In genomic region chr3:23916886-23917815, GRCh38 we compare ENCODE assay signal across 8 cellular contexts. TPM values are rescaled to one million over a fixed set of nuclear protein-coding genes. Genes with fewer than 3 reads are reported as not detected.
DNase-seq lines count a peak whose midpoint lies in the region; ATAC-seq and TF ChIP-seq lines count a peak whose summit lies in the region.

NKIRAS1 (minus strand) TSS chr3:23916990; CDS start chr3:23910904, 6,086 bp downstream.
RPL15 (plus strand) TSS chr3:23917132; CDS start chr3:23917860, 728 bp downstream.

- intact Hi-C loops in stomach (cut with DNase I; ENCODE audit: low total_unique reads): no loop called here

- peak within 1 kb of the TSS; percentile 84 for H2AFZ ChIP-seq in neural cell (ENCODE audit: low read depth, low read length)

- H3K4me3 ChIP-seq in RWPE2 (ENCODE audit: severe bottlenecking) (peak within 1 kb of the TSS; percentile 64), neural cell (ENCODE audit: low read length) (peak within 1 kb of the TSS; percentile 89), stomach (peak within 1 kb of the TSS; percentile 79 to 98 (median 85))

- H3K9ac ChIP-seq in neural cell (ENCODE audit: low read length): peak within 1 kb of the TSS; percentile 97

- peak; percentile 53 for TF ChIP-seq RAD21 in neural cell (conservative IDR thresholded peaks at IDR 0.05)

- H3K79me2 ChIP-seq in neural cell (replicated peaks; ENCODE audit: insufficient read depth, low read length): peaks cover 47% of the 10 kb centered on the region

- DNase-seq in ELR (ENCODE audit: low read depth) (peak; percentile 97), H4 (ENCODE audit: low spot score) (peak; percentile 94), LoVo (ENCODE audit: low spot score) (peak; percentile 97), RWPE2 (ENCODE audit: low spot score) (peak; percentile 98), fibroblast of the conjunctiva (ENCODE audit: low read depth) (peak; percentile 95), stomach (peak; percentile 97)
- DNase-seq in activated effector memory CD4-positive, alpha-beta T cell treated with anti-CD3 and anti-CD28 coated beads, Interleukin-2, amount 50 U/mL, for 16 hours: peak; percentile 99

- TF ChIP-seq CTCF in RWPE2 (IDR thresholded peaks at IDR 0.05; ENCODE audit: poor library complexity, severe bottlenecking): no peak
- peak; percentile 64 for TF ChIP-seq CTCF in neural cell (IDR thresholded peaks at IDR 0.05; ENCODE audit: poor library complexity, severe bottlenecking)
- peak in 6 of 7 experiments; percentile 54 to 89 (median 78) for TF ChIP-seq CTCF in stomach (IDR thresholded peaks at IDR 0.05)

- H3K9me3 ChIP-seq in RWPE2 (ENCODE audit: severe bottlenecking): no peaks in the 10 kb centered on the region
- H3K9me3 ChIP-seq in neural cell (ENCODE audit: low read length): no peaks in the 10 kb centered on the region
- H3K9me3 ChIP-seq in stomach: no peaks in the 10 kb centered on the region

- peak within 1 kb of the TSS; percentile 98 for H3K4me2 ChIP-seq in neural cell (ENCODE audit: low read length)

- peak; percentile 90 for ATAC-seq in RWPE2 (ENCODE audit: low read depth)

- H3K27ac ChIP-seq in RWPE2 (ENCODE audit: poor library complexity, severe bottlenecking) (peak within 1 kb of the TSS; percentile 73), neural cell (ENCODE audit: low read length) (peak within 1 kb of the TSS; percentile 92), stomach (peak within 1 kb of the TSS; percentile 93 to 97 (median 96))

- TF ChIP-seq EP300 in neural cell (conservative IDR thresholded peaks at IDR 0.05; ENCODE audit: poor library complexity, severe bottlenecking) (peak; percentile 61), stomach (IDR thresholded peaks at IDR 0.05) (peak; percentile 24)

- peaks cover 5% of the 10 kb centered on the region for H3F3A ChIP-seq in neural cell (ENCODE audit: insufficient read depth, low read length, poor library complexity, severe bottlenecking)

- H3K9me2 ChIP-seq in neural cell (ENCODE audit: insufficient read depth, low read length): no peaks in the 10 kb centered on the region

- WGBS in stomach, 5 donors: 0% methylated on average over 52 to 71 of the region's 71 CpGs

- no peaks in the 10 kb centered on the region for H3K27me3 ChIP-seq in RWPE2 (ENCODE audit: insufficient read depth, poor library complexity, severe bottlenecking)
- no peaks in the 10 kb centered on the region for H3K27me3 ChIP-seq in neural cell (ENCODE audit: insufficient read depth, low read depth, low read length)
- H3K27me3 ChIP-seq in stomach: no peaks in the 10 kb centered on the region

- peaks cover 18% of the 10 kb centered on the region for H3K4me1 ChIP-seq in RWPE2 (ENCODE audit: insufficient read depth, poor library complexity, severe bottlenecking)
- peaks cover 27 to 67% (median 53%) of the 10 kb centered on the region in 4 donors for H3K4me1 ChIP-seq in stomach

- no peaks in the 10 kb centered on the region for H4K20me1 ChIP-seq in neural cell (ENCODE audit: insufficient read depth)

- peak in 2 of 4 donors; percentile 87 to 94 for TF ChIP-seq POLR2A in stomach (IDR thresholded peaks at IDR 0.05)

- H3K36me3 ChIP-seq in RWPE2 (ENCODE audit: low read depth) (peaks cover 36% of the 10 kb centered on the region), neural cell (ENCODE audit: insufficient read depth, low read length) (peaks cover 9% of the 10 kb centered on the region), stomach (peaks cover 17 to 43% (median 39%) of the 10 kb centered on the region in 4 donors)

TF ChIP-seq in neural cell, 6 proteins besides CTCF, POLR2A, EP300 and RAD21:
- TF ChIP-seq EZH2 (IDR thresholded peaks at IDR 0.05; ENCODE audit: borderline replicate concordance, insufficient read depth, low read length, poor library complexity, severe bottlenecking) (no peak), TAF1 (IDR thresholded peaks at IDR 0.05; ENCODE audit: low read depth) (peak; percentile 99), MXI1 (conservative IDR thresholded peaks at IDR 0.05; ENCODE audit: poor library complexity, severe bottlenecking) (peak; percentile 81), SMC3 (conservative IDR thresholded peaks at IDR 0.05; ENCODE audit: poor library complexity) (peak; percentile 25), REST (IDR thresholded peaks at IDR 0.05; ENCODE audit: borderline replicate concordance) (peak; percentile 99), POLR2AphosphoS5 (IDR thresholded peaks at IDR 0.05) (peak; percentile 99)

RNA-seq across cellular contexts. Expression of gene NKIRAS1, which starts in this region (rescaled TPM):
- 8.2 and 11.9 TPM in 2 replicates for total RNA-seq in H4 (2014; rRNA removed; shearing (Covaris generic))
- 38.1 and 42.1 TPM in 2 replicates for polyA plus RNA-seq in neural cell
- polyA minus RNA-seq in neural cell: 44.1 and 47.9 TPM in 2 replicates
- 10 to 100 TPM in 2 of 5 donors, 1 to 10 TPM in 1, under 1 TPM in 1, not detected in 1; 0.87 to 18.3 (median 8.9) TPM for total RNA-seq in stomach
- polyA plus RNA-seq in stomach: 1 to 10 TPM; 5.9 to 9.6 (median 7.6) TPM

RNA-seq across cellular contexts. Expression of gene RPL15, which starts in this region (rescaled TPM):
- total RNA-seq in H4 (2014; rRNA removed; shearing (Covaris generic)): 2,293 and 2,465 TPM in 2 replicates
- polyA plus RNA-seq in neural cell: 3,247 and 3,701 TPM in 2 replicates
- 2,507 and 2,597 TPM in 2 replicates for polyA minus RNA-seq in neural cell
- 1,000 to 10,000 TPM in 4 of 5 donors, 100 to 1,000 TPM in 1; 121 to 3,139 (median 1,087) TPM for total RNA-seq in stomach
- 1,000 to 10,000 TPM; 3,661 to 4,768 (median 4,326) TPM for polyA plus RNA-seq in stomach

Comparison
In these comparisons a context has a peak if more than half of its experiments do, and no peak if none do; other contexts are left out.
1. Peak in every context shown above with its lines: DNase-seq, ATAC-seq, H3K4me3 ChIP-seq and H3K27ac ChIP-seq.